In the genomic region with DNA sequence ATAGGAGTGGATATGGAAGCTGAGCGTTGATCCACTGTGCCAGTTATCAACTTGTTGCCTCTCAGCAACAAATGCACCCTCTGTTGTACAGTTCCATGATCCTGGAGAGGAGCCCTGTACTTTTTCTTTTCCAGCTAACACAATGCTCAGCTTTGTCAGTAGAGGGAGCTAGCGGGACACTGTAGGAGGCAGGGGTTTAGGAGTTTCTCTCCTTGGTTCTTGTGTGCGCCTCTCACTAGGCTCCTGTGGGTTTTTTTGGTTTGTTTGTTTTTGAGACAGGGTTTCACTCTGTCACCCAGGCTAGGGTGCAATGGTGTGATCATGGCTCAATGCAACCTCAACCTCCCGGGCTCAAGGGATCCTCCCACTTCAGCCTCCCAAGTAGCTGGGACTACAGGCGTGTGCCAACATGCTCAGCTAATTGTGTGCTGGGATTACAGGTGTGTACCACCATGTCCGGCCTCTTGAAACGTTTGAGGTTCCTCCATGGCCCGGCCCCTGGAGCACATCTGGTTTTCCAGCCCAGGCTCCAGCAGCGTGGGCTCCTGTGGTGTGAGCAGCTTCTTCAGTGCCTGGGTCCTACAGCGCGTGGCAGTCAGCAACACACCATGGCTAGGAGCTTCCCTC, we compare ENCODE assay signal across 8 cellular contexts. TPM values are rescaled to one million over a fixed set of nuclear protein-coding genes. Genes with fewer than 3 reads are reported as not detected.
DNase-seq lines count a peak whose midpoint lies in the region; ATAC-seq and TF ChIP-seq lines count a peak whose summit lies in the region.

No MANE protein-coding gene starts in this region.

- ATAC-seq in HG02852 (IDR thresholded peaks at IDR 0.05; ENCODE audit: unreplicated experiment): peak; percentile 52

- in situ Hi-C loops in transverse colon (cut with MboI; ENCODE audit: low pct_ligation_motif_present in 1 of 4, low pct_unique_long_range_greater_than_20kb in 1 of 4, low sequenced_read_pairs in 3 of 4): no loop called here

- H3K36me3 ChIP-seq in transverse colon: no peaks in the 10 kb centered on the region

- H3K4me1 ChIP-seq in transverse colon: peaks cover 0 to 22% (median 15%) of the 10 kb centered on the region in 4 donors

- no peaks in the 10 kb centered on the region for H3K9me3 ChIP-seq in transverse colon

- peak; percentile 68 for DNase-seq in activated effector memory CD4-positive, alpha-beta T cell treated with anti-CD3 and anti-CD28 coated beads, Interleukin-2, amount 50 U/mL, for 16 hours
- DNase-seq in activated effector memory CD4-positive, alpha-beta T cell treated with Interleukin-2 at 50 U/mL for 16 hours: no peak
- peak; percentile 74 for DNase-seq in NCI-H2227 (lab: John Stamatoyannopoulos, UW; ENCODE audit: unreplicated experiment)
- peak; percentile 59 for DNase-seq in activated CD4-positive, alpha-beta T cell treated with anti-CD3 and anti-CD28 coated beads for 48 hours
- peak; percentile 75 for DNase-seq in epithelial cell of esophagus (ENCODE audit: low read depth)
- peak; percentile 86 for DNase-seq in myocyte (ENCODE audit: low read depth)
- peak; percentile 53 for DNase-seq in transverse colon

- TF ChIP-seq CTCF in epithelial cell of esophagus (IDR thresholded peaks at IDR 0.05; ENCODE audit: insufficient read depth, low read depth, low read length, missing control alignments): peak; percentile 98
- TF ChIP-seq CTCF in transverse colon (IDR thresholded peaks at IDR 0.05): peak; percentile 76 to 87 (median 85)

- TF ChIP-seq EP300 in transverse colon (IDR thresholded peaks at IDR 0.05; ENCODE audit: low read depth): no peak

- TF ChIP-seq POLR2A in transverse colon (IDR thresholded peaks at IDR 0.05): no peak

- H3K4me3 ChIP-seq in epithelial cell of esophagus (ENCODE audit: low read length) (no peak overlapping the region), transverse colon (no peak overlapping the region)

- H3K27me3 ChIP-seq in transverse colon: no peaks in the 10 kb centered on the region

- WGBS in transverse colon (ENCODE audit: low coverage in 1 of 2), 2 donors: 0 to 42% methylated on average over 1 to 11 of the region's 11 CpGs

- H3K27ac ChIP-seq in transverse colon: no peak overlapping the region

- intact Hi-C loops in transverse colon (cut with DNase I; ENCODE audit: low total_unique reads): no loop called here

RNA-seq across cellular contexts. Expression of gene MARVELD1, which starts 12.0 kb away (rescaled TPM):
- total RNA-seq in myocyte (31.3 and 37.2 TPM in 2 replicates), transverse colon (10 to 100 TPM in 2 of 4 donors, 1 to 10 TPM in 2; 5.6 to 24.6 (median 13.6) TPM)
- 88.9 TPM for polyA plus RNA-seq in myocyte (2012)

RNA-seq across cellular contexts. Expression of gene AVPI1, which starts 14.5 kb away (rescaled TPM):
- 30.9 and 56.8 TPM in 2 replicates for total RNA-seq in myocyte
- polyA plus RNA-seq in myocyte (2012): 21.5 TPM
- 10 to 100 TPM; 24.3 to 79.3 (median 47.9) TPM for total RNA-seq in transverse colon

RNA-seq across cellular contexts. Expression of gene ZFYVE27, which starts 35.4 kb away (rescaled TPM):
- total RNA-seq in myocyte: 25.5 and 30.5 TPM in 2 replicates
- polyA plus RNA-seq in myocyte (2012): 33.5 TPM
- total RNA-seq in transverse colon: 100 to 1,000 TPM in 1 of 4 donors, 10 to 100 TPM in 3; 46.4 to 102 (median 63.9) TPM
